In genomic region chr19:2312819-2313501, GRCh38 we compare ENCODE assay signal across 1 cellular context.
TF ChIP-seq lines count a peak whose summit lies in the region.

No MANE protein-coding gene starts in this region.

TF ChIP-seq in IMR-90, 13 proteins besides CTCF, POLR2A, EP300 and RAD21:
- TF ChIP-seq NFE2L2 (IDR thresholded peaks at IDR 0.05; ENCODE audit: low read depth, low read length) (no peak), MAFK (IDR thresholded peaks at IDR 0.05; ENCODE audit: low read depth, low read length) (no peak), CHD1 (IDR thresholded peaks at IDR 0.05; ENCODE audit: low read depth, low read length) (no peak), RCOR1 (IDR thresholded peaks at IDR 0.05; ENCODE audit: insufficient replicate concordance, low read length) (no peak), BHLHE40 (IDR thresholded peaks at IDR 0.05; ENCODE audit: low read depth, low read length) (no peak), MAZ (IDR thresholded peaks at IDR 0.05; ENCODE audit: borderline replicate concordance, low read depth, low read length) (no peak), SMC3 (IDR thresholded peaks at IDR 0.05; ENCODE audit: low read depth, low read length) (no peak), USF2 (IDR thresholded peaks at IDR 0.05; ENCODE audit: low read depth, low read length) (no peak), RFX5 (IDR thresholded peaks at IDR 0.05; ENCODE audit: low read depth, low read length) (no peak), MXI1 (IDR thresholded peaks at IDR 0.05; ENCODE audit: borderline replicate concordance, low read depth, low read length) (no peak), CEBPB (IDR thresholded peaks at IDR 0.05; ENCODE audit: low read depth, low read length) (no peak), FOS (IDR thresholded peaks at IDR 0.05; ENCODE audit: low read depth, low read length) (no peak)
- TF ChIP-seq, protein P1, sequence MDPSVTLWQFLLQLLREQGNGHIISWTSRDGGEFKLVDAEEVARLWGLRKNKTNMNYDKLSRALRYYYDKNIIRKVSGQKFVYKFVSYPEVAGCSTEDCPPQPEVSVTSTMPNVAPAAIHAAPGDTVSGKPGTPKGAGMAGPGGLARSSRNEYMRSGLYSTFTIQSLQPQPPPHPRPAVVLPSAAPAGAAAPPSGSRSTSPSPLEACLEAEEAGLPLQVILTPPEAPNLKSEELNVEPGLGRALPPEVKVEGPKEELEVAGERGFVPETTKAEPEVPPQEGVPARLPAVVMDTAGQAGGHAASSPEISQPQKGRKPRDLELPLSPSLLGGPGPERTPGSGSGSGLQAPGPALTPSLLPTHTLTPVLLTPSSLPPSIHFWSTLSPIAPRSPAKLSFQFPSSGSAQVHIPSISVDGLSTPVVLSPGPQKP (IDR thresholded peaks at IDR 0.05; ENCODE audit: borderline replicate concordance, low read depth, low read length), result no peak
TF ChIP-seq in IMR-90: peak in this region for 0.
